Comparison of ENCODE assay signal across 18 cellular contexts in genomic region chr4:2248044-2248780, GRCh38. TPM values are rescaled to one million over a fixed set of nuclear protein-coding genes. Genes with fewer than 3 reads are reported as not detected.
DNase-seq lines count a peak whose midpoint lies in the region; ATAC-seq, FAIRE-seq and TF ChIP-seq lines count a peak whose summit lies in the region.
"Had no signal": no experiment of that assay in that cellular context is flagged by ENCODE, and none has a peak within 500 bp of the region (broad histone marks: within the 10 kb centered on the region; RNA-seq: fewer than 3 reads in every experiment).

No MANE protein-coding gene starts in this region.

- H3K4me1 ChIP-seq in heart right ventricle (peaks cover 2 to 39% (median 27%) of the 10 kb centered on the region in 9 donors), right cardiac atrium (ENCODE audit: control insufficient read depth, insufficient read depth, low read length) (peaks cover 2% of the 10 kb centered on the region)

- H3K4me3 ChIP-seq in heart right ventricle, result no peak overlapping the region
- H3K4me3 ChIP-seq in right cardiac atrium (ENCODE audit: low read length), result no peak overlapping the region
- H3K4me3 ChIP-seq: thyroid gland had no signal

- H3K27me3 ChIP-seq in heart right ventricle (no peaks in the 10 kb centered on the region), right cardiac atrium (ENCODE audit: control insufficient read depth, insufficient read depth) (no peaks in the 10 kb centered on the region)
- H3K27me3 ChIP-seq: thyroid gland had no signal

- DNase-seq in Right ventricle myocardium inferior (ENCODE audit: missing footprints), result peak; percentile 57
- DNase-seq in heart right ventricle, result no peak
- peak; percentile 0 for DNase-seq in H54 (ENCODE audit: insufficient read length, low spot score)
- peak; percentile 9 to 51 (median 35) for DNase-seq in right cardiac atrium
- DNase-seq in stimulated activated CD8-positive, alpha-beta memory T cell treated with anti-CD3 and anti-CD28 coated beads, Interleukin-4, amount 100 ng/mL, for 48 hours, result peak; percentile 18
- DNase-seq in stimulated activated naive CD4-positive, alpha-beta T cell treated with Interleukin-2 at 50 U/mL for 16 hours (lab: John Stamatoyannopoulos, UW), result no peak
- no peak for DNase-seq in AG20443 (ENCODE audit: low spot score)
- DNase-seq: activated CD4-positive, CD25-positive, alpha-beta regulatory T cell; AML-193; DMS79 treated with DMSO at 0.1 percent for 48 hours; mesenchymal stem cell; NCI-H2227 treated with DMSO at 0.1 percent for 48 hours; occipital lobe; OCI-M1; SW 1271 had no signal

- no peaks in the 10 kb centered on the region for H3K9me3 ChIP-seq in heart right ventricle
- no peaks in the 10 kb centered on the region for H3K9me3 ChIP-seq in right cardiac atrium (ENCODE audit: control insufficient read depth, low read length)
- H3K9me3 ChIP-seq: thyroid gland had no signal

- no peak for TF ChIP-seq POLR2A in H54 (IDR thresholded peaks at IDR 0.05; ENCODE audit: low read depth, low read length)

- 86 to 88% methylated on average over 21 of the region's 21 CpGs for WGBS in heart right ventricle, 2 donors
- WGBS in right cardiac atrium, result 80% methylated on average over 21 of the region's 21 CpGs

- intact Hi-C loops in Right ventricle myocardium inferior (cut with DNase I), result no loop called here
- intact Hi-C loops in heart right ventricle (cut with DNase I), result loop anchor here in 1 of 10 donors (10.0 kb wide), 1 partner anchor 107 kb away; no protein-coding TSS in a partner anchor
- intact Hi-C loops in right cardiac atrium (cut with DNase I), result no loop called here

- TF ChIP-seq CTCF in heart right ventricle (IDR thresholded peaks at IDR 0.05), result no peak

- ATAC-seq in Right ventricle myocardium inferior, result no peak
- no peak for ATAC-seq in heart right ventricle
- ATAC-seq in right cardiac atrium, result no peak
- no peak for ATAC-seq in HG02763 (IDR thresholded peaks at IDR 0.05; ENCODE audit: unreplicated experiment)
- ATAC-seq: activated T-cell treated with anti-CD3 and anti-CD28 coated beads, Interleukin-2, amount 50 U/mL, for 72 hours had no signal

- no peak for FAIRE-seq in H54 (lab: Jason Lieb, UNC)

- no peak overlapping the region for H3K27ac ChIP-seq in heart right ventricle
- H3K27ac ChIP-seq in right cardiac atrium (ENCODE audit: low read length), result no peak overlapping the region
- H3K27ac ChIP-seq: thyroid gland had no signal

- H3K36me3 ChIP-seq in heart right ventricle, result peaks cover 5 to 66% (median 44%) of the 10 kb centered on the region in 9 donors

RNA-seq across cellular contexts. Expression of gene HAUS3, which starts 6.3 kb away (rescaled TPM):
- 7.7 TPM for total RNA-seq in Right ventricle myocardium inferior
- 1 to 10 TPM; 4.0 to 7.3 (median 6.5) TPM for total RNA-seq in heart right ventricle
- polyA plus RNA-seq in heart right ventricle, result 10 to 100 TPM in 1 of 2 donors, 1 to 10 TPM in 1; 3.5 to 10.5 TPM
- 1 to 10 TPM; 6.1 to 8.9 (median 7.4) TPM for total RNA-seq in right cardiac atrium
- 4.3 TPM for polyA plus RNA-seq in right cardiac atrium

RNA-seq across cellular contexts. Expression of gene POLN, which starts 6.3 kb away (rescaled TPM):
- total RNA-seq in Right ventricle myocardium inferior (2.0 TPM), heart right ventricle (1 to 10 TPM; 1.3 to 3.1 (median 2.1) TPM), right cardiac atrium (1 to 10 TPM; 3.5 to 5.9 (median 4.6) TPM)
- polyA plus RNA-seq in heart right ventricle (1 to 10 TPM in 1 of 2 donors, under 1 TPM in 1; 0.97 to 2.4 TPM), right cardiac atrium (1.5 TPM)

RNA-seq across cellular contexts. Expression of gene MXD4, which starts 13.7 kb away (rescaled TPM):
- total RNA-seq in Right ventricle myocardium inferior, result 36.0 TPM
- total RNA-seq in heart right ventricle, result 10 to 100 TPM; 19.1 to 44.2 (median 27.9) TPM
- polyA plus RNA-seq in heart right ventricle, result 10 to 100 TPM; 29.6 to 82.2 TPM
- total RNA-seq in right cardiac atrium, result 10 to 100 TPM; 27.2 to 35.8 (median 31.6) TPM
- 43.1 TPM for polyA plus RNA-seq in right cardiac atrium

Comparison
In these comparisons a context has a peak if more than half of its experiments do, and no peak if none do; other contexts are left out.
1. DNase-seq: peak in Right ventricle myocardium inferior (single experiment), H54 (single experiment), right cardiac atrium (3 of 3) and stimulated activated CD8-positive, alpha-beta memory T cell treated with anti-CD3 and anti-CD28 coated beads, Interleukin-4, amount 100 ng/mL, for 48 hours (single experiment); none in heart right ventricle (0 of 2), stimulated activated naive CD4-positive, alpha-beta T cell treated with Interleukin-2 at 50 U/mL for 16 hours (single experiment) and AG20443 (single experiment).